In genomic region chr16:12576878-12577277, GRCh38 we compare ENCODE assay signal across 15 cellular contexts.
A peak's percentile ranks its signal among the peaks of the same experiment; 100 is the strongest.
DNase-seq lines count a peak whose midpoint lies in the region; ATAC-seq and TF ChIP-seq lines count a peak whose summit lies in the region.
"Had no signal": no experiment of that assay in that cellular context is flagged by ENCODE, and none has a peak within 500 bp of the region (broad histone marks: within the 10 kb centered on the region; RNA-seq: fewer than 3 reads in every experiment).

No MANE protein-coding gene starts in this region.

- TF ChIP-seq CTCF in activated CD8-positive, alpha-beta T cell treated with anti-CD3 and anti-CD28 coated beads for 36 hours (IDR thresholded peaks at IDR 0.05) = no peak

- peaks cover 4% of the 10 kb centered on the region for H3K27me3 Mint-ChIP-seq in activated CD8-positive, alpha-beta T cell treated with anti-CD3 and anti-CD28 coated beads for 36 hours
- H3K27me3 Mint-ChIP-seq in activated CD8-positive, alpha-beta T cell treated with anti-CD3 and anti-CD28 coated beads, Interleukin-2, amount 10 ng/mL, durations not matched to agents 7 days and 5 days (ENCODE audit: low read depth) = no peaks in the 10 kb centered on the region
- H3K27me3 Mint-ChIP-seq in IgD-negative memory B cell (peaks cover 4% of the 10 kb centered on the region), naive B cell (peaks cover 0 to 4% (median 0%) of the 10 kb centered on the region in 3 donors)
- no peaks in the 10 kb centered on the region for H3K27me3 Mint-ChIP-seq in stimulated activated naive CD8-positive, alpha-beta T cell treated with anti-CD3 and anti-CD28 coated beads, Interleukin-15, amount 100 ng/mL, for 72 hours

- no peaks in the 10 kb centered on the region for H3K36me3 Mint-ChIP-seq in activated CD8-positive, alpha-beta T cell treated with anti-CD3 and anti-CD28 coated beads for 36 hours (ENCODE audit: low read depth)
- H3K36me3 Mint-ChIP-seq in activated CD8-positive, alpha-beta T cell treated with anti-CD3 and anti-CD28 coated beads, Interleukin-2, amount 10 ng/mL, durations not matched to agents 7 days and 5 days (ENCODE audit: low read depth) = no peaks in the 10 kb centered on the region
- H3K36me3 Mint-ChIP-seq in IgD-negative memory B cell (peaks cover 2% of the 10 kb centered on the region), naive B cell (peaks cover 0 to under 1% of the 10 kb centered on the region in 2 donors)

- ATAC-seq in activated CD8-positive, alpha-beta T cell treated with anti-CD3 and anti-CD28 coated beads for 36 hours = no peak
- no peak for ATAC-seq in activated CD8-positive, alpha-beta T cell treated with anti-CD3 and anti-CD28 coated beads, Interleukin-2, amount 10 ng/mL, durations not matched to agents 7 days and 5 days
- ATAC-seq in naive B cell (ENCODE audit: low read depth in 2 of 2) (no peak), HG03175 (IDR thresholded peaks at IDR 0.05; ENCODE audit: unreplicated experiment) (no peak)
- no peak for ATAC-seq in stimulated activated naive CD8-positive, alpha-beta T cell treated with anti-CD3 and anti-CD28 coated beads, Interleukin-15, amount 100 ng/mL, for 72 hours
- ATAC-seq: Panc1 had no signal

- peak; percentile 11 for DNase-seq in activated CD8-positive, alpha-beta T cell treated with anti-CD3 and anti-CD28 coated beads for 36 hours
- no peak for DNase-seq in activated CD8-positive, alpha-beta T cell treated with anti-CD3 and anti-CD28 coated beads, Interleukin-2, amount 10 ng/mL, durations not matched to agents 7 days and 5 days
- DNase-seq in naive B cell = no peak
- DNase-seq in stimulated activated naive CD8-positive, alpha-beta T cell treated with anti-CD3 and anti-CD28 coated beads, Interleukin-15, amount 100 ng/mL, for 72 hours = no peak
- DNase-seq in NCI-H748 treated with DMSO at 0.1 percent for 48 hours (lab: John Stamatoyannopoulos, UW) = no peak
- no peak for DNase-seq in NCI-H510A treated with DMSO at 0.1 percent for 48 hours (lab: John Stamatoyannopoulos, UW)
- DNase-seq: C1 segment of cervical spinal cord, HCEC 1CT, MV-4-11, NCI-H1417 treated with DMSO at 0.1 percent for 48 hours, NCI-H2029 treated with DMSO at 0.1 percent for 48 hours, NCI-H2171 treated with DMSO at 0.1 percent for 48 hours had no signal

- H3K4me3 Mint-ChIP-seq in activated CD8-positive, alpha-beta T cell treated with anti-CD3 and anti-CD28 coated beads for 36 hours = no peak overlapping the region
- H3K4me3 Mint-ChIP-seq in activated CD8-positive, alpha-beta T cell treated with anti-CD3 and anti-CD28 coated beads, Interleukin-2, amount 10 ng/mL, durations not matched to agents 7 days and 5 days = no peak overlapping the region
- peak overlapping the region in 1 of 4 donors; percentile 42 for H3K4me3 Mint-ChIP-seq in IgD-negative memory B cell
- peak overlapping the region in 4 of 8 donors; percentile 41 to 72 (median 54) for H3K4me3 Mint-ChIP-seq in naive B cell
- H3K4me3 Mint-ChIP-seq in stimulated activated naive CD8-positive, alpha-beta T cell treated with anti-CD3 and anti-CD28 coated beads, Interleukin-15, amount 100 ng/mL, for 72 hours = no peak overlapping the region

- H3K4me1 Mint-ChIP-seq in activated CD8-positive, alpha-beta T cell treated with anti-CD3 and anti-CD28 coated beads for 36 hours (ENCODE audit: low read depth) = peaks cover 9% of the 10 kb centered on the region
- H3K4me1 Mint-ChIP-seq in activated CD8-positive, alpha-beta T cell treated with anti-CD3 and anti-CD28 coated beads, Interleukin-2, amount 10 ng/mL, durations not matched to agents 7 days and 5 days (ENCODE audit: low read depth) = peaks cover 9% of the 10 kb centered on the region
- peaks cover 13 to 31% (median 28%) of the 10 kb centered on the region in 3 donors for H3K4me1 Mint-ChIP-seq in IgD-negative memory B cell
- H3K4me1 Mint-ChIP-seq in naive B cell = peaks cover 35 to 56% (median 43%) of the 10 kb centered on the region in 3 donors
- peaks cover 21% of the 10 kb centered on the region for H3K4me1 Mint-ChIP-seq in stimulated activated naive CD8-positive, alpha-beta T cell treated with anti-CD3 and anti-CD28 coated beads, Interleukin-15, amount 100 ng/mL, for 72 hours

- CTCF ChIA-PET in activated CD8-positive, alpha-beta T cell treated with anti-CD3 and anti-CD28 coated beads for 36 hours (lab: Charles Lee) = interaction anchor here (1.6 kb wide), 1 partner anchor 242 kb away, joined by 5 read pairs; no protein-coding TSS in a partner anchor
- CTCF ChIA-PET in activated CD8-positive, alpha-beta T cell treated with anti-CD3 and anti-CD28 coated beads, Interleukin-2, amount 10 ng/mL, durations not matched to agents 7 days and 5 days (lab: Charles Lee) = no interaction called here

- POLR2A ChIA-PET in activated CD8-positive, alpha-beta T cell treated with anti-CD3 and anti-CD28 coated beads for 36 hours (lab: Charles Lee) = no interaction called here
- POLR2A ChIA-PET in activated CD8-positive, alpha-beta T cell treated with anti-CD3 and anti-CD28 coated beads, Interleukin-2, amount 10 ng/mL, durations not matched to agents 7 days and 5 days (lab: Charles Lee) = no interaction called here

- H3K27ac Mint-ChIP-seq in activated CD8-positive, alpha-beta T cell treated with anti-CD3 and anti-CD28 coated beads for 36 hours = no peak overlapping the region
- H3K27ac Mint-ChIP-seq in activated CD8-positive, alpha-beta T cell treated with anti-CD3 and anti-CD28 coated beads, Interleukin-2, amount 10 ng/mL, durations not matched to agents 7 days and 5 days = no peak overlapping the region
- H3K27ac Mint-ChIP-seq in IgD-negative memory B cell = peak overlapping the region in 2 of 3 donors; percentile 36 to 47
- H3K27ac Mint-ChIP-seq in naive B cell = peak overlapping the region in 4 of 6 donors; percentile 61 to 87 (median 75)
- H3K27ac Mint-ChIP-seq in stimulated activated naive CD8-positive, alpha-beta T cell treated with anti-CD3 and anti-CD28 coated beads, Interleukin-15, amount 100 ng/mL, for 72 hours = peak overlapping the region; percentile 40 to 79

- no peaks in the 10 kb centered on the region for H3K9me3 Mint-ChIP-seq in activated CD8-positive, alpha-beta T cell treated with anti-CD3 and anti-CD28 coated beads for 36 hours
- H3K9me3 Mint-ChIP-seq in activated CD8-positive, alpha-beta T cell treated with anti-CD3 and anti-CD28 coated beads, Interleukin-2, amount 10 ng/mL, durations not matched to agents 7 days and 5 days (ENCODE audit: insufficient read depth) = no peaks in the 10 kb centered on the region
- H3K9me3 Mint-ChIP-seq in IgD-negative memory B cell (peaks cover 0 to 2% (median 0%) of the 10 kb centered on the region in 3 donors), naive B cell (peaks cover 0 to 4% (median 0%) of the 10 kb centered on the region in 7 donors)
- no peaks in the 10 kb centered on the region for H3K9me3 Mint-ChIP-seq in stimulated activated naive CD8-positive, alpha-beta T cell treated with anti-CD3 and anti-CD28 coated beads, Interleukin-15, amount 100 ng/mL, for 72 hours

- intact Hi-C loops in activated CD8-positive, alpha-beta T cell treated with anti-CD3 and anti-CD28 coated beads for 36 hours (cut with micrococcal nuclease) = no loop called here

Comparison
In these comparisons a context has a peak if more than half of its experiments do, and no peak if none do; other contexts are left out.
1. H3K27ac Mint-ChIP-seq: peak in IgD-negative memory B cell (2 of 3), naive B cell (4 of 6) and stimulated activated naive CD8-positive, alpha-beta T cell treated with anti-CD3 and anti-CD28 coated beads, Interleukin-15, amount 100 ng/mL, for 72 hours (2 of 2); none in activated CD8-positive, alpha-beta T cell treated with anti-CD3 and anti-CD28 coated beads for 36 hours (single experiment) and activated CD8-positive, alpha-beta T cell treated with anti-CD3 and anti-CD28 coated beads, Interleukin-2, amount 10 ng/mL, durations not matched to agents 7 days and 5 days (single experiment).